Comparison of ENCODE assay signal across 8 cellular contexts in genomic region chr19:27922970-27923369, GRCh38.
"Had no signal": no experiment of that assay in that cellular context is flagged by ENCODE, and none has a peak within 500 bp of the region (broad histone marks: within the 10 kb centered on the region; RNA-seq: fewer than 3 reads in every experiment).

No MANE protein-coding gene starts in this region.

- H3K27ac ChIP-seq: GM23248 had no signal

- H3K27ac Mint-ChIP-seq: H9, HFFc6 had no signal

- DNase-seq: GM23248, GOT3, H7, H9, HCEC 1CT, HFFc6 had no signal

- H3K4me3 Mint-ChIP-seq: H9, HFFc6 had no signal

- H3K4me1 Mint-ChIP-seq: H9 had no signal

- H3K36me3 ChIP-seq: HAP-1 had no signal

- H3K4me1 ChIP-seq: HAP-1 had no signal

- H3K9me3 ChIP-seq: HAP-1 had no signal

- H3K4me3 ChIP-seq: GM23248, HAP-1 had no signal

- H2AFZ ChIP-seq: GM23248 had no signal

- ATAC-seq: HCT116 had no signal
